ENCODE assay signal across 27 cellular contexts in the genomic region with DNA sequence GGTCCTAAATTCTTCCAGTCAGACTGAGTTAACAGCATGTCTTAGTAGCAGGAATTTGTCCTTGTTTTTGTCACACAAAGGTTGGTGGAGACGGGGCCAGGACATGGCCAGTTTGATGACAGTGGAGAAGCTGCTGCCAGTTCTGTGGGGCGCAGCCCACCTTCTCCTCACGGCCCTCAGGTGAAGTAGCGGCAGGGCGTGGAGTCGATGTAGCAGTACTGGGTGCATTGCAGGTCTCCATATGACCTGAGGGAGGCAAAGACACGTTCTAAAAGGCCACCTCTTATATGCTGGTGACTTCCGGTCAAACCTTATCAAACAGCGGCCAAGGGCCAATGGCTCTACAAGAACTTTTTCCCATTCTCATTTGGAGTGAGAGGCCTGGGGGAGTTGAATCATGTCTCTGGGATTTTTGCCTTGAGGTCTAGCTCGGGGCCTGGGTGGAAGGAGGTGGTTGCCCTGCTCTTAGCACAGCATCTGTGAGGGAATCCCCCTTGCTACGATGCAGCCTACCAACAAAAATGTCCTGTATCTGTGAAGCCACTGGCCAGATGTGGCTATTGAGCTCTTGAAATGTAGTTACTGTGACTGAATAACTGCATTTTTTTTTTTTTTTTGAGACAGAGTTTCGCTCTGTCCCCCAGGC.
"Had no signal": no experiment of that assay in that cellular context is flagged by ENCODE, and none has a peak within 500 bp of the region (broad histone marks: within the 10 kb centered on the region; RNA-seq: fewer than 3 reads in every experiment).

No MANE protein-coding gene starts in this region.

- H3K27ac ChIP-seq: SJCRH30, SK-N-MC, WERI-Rb-1 had no signal

- ATAC-seq: activated naive CD8-positive, alpha-beta T cell treated with anti-CD3 and anti-CD28 coated beads, Interleukin-2, amount 50 U/mL, for 24 hours; Panc1 had no signal

- H3K36me3 ChIP-seq: MG63, SJCRH30, WERI-Rb-1 had no signal

- H3K27me3 ChIP-seq: MG63, SJCRH30 had no signal

- H3K4me3 ChIP-seq: MG63, SJCRH30, SK-N-MC had no signal

- H3K4me1 ChIP-seq: SJCRH30 had no signal

- FAIRE-seq: bronchial epithelial cell had no signal

- DNase-seq: activated CD4-positive, alpha-beta memory T cell treated with anti-CD3 and anti-CD28 coated beads, Interleukin-2, amount 10 ng/mL, durations not matched to agents 7 days and 5 days; activated CD4-positive, alpha-beta T cell treated with anti-CD3 and anti-CD28 coated beads for 1 hour; activated CD4-positive, alpha-beta T cell treated with anti-CD3 and anti-CD28 coated beads for 48 hours; activated CD4-positive, CD25-positive, alpha-beta regulatory T cell; activated CD8-positive, alpha-beta memory T cell treated with anti-CD3 and anti-CD28 coated beads, Interleukin-2, amount 50 U/mL, for 48 hours; activated effector memory CD4-positive, alpha-beta T cell treated with Interleukin-2 at 50 U/mL for 16 hours; activated naive CD4-positive, alpha-beta T cell treated with anti-CD3 and anti-CD28 coated beads, Interleukin-2, amount 10 ng/mL, durations not matched to agents 7 days and 5 days; activated naive CD8-positive, alpha-beta T cell treated with anti-CD3 and anti-CD28 coated beads, Interleukin-2, amount 50 U/mL, for 24 hours; activated T-cell treated with anti-CD3 and anti-CD28 coated beads, Interleukin-2, amount 50 U/mL, for 48 hours; anterior cingulate cortex; caudate nucleus; Kasumi-1; KG1; MG63; NCI-H1048; NCI-H1436 treated with DMSO at 0.1 percent for 48 hours; NCI-H1694 treated with DMSO at 0.1 percent for 48 hours; NCI-H2029; NCI-H345; NCI-H524 treated with DMSO at 0.1 percent for 48 hours; SHP77; SJCRH30; T1000; WERI-Rb-1 had no signal

- H3K9me3 ChIP-seq: MG63, SJCRH30 had no signal
